ENCODE assay signal across 25 cellular contexts in the genomic region with DNA sequence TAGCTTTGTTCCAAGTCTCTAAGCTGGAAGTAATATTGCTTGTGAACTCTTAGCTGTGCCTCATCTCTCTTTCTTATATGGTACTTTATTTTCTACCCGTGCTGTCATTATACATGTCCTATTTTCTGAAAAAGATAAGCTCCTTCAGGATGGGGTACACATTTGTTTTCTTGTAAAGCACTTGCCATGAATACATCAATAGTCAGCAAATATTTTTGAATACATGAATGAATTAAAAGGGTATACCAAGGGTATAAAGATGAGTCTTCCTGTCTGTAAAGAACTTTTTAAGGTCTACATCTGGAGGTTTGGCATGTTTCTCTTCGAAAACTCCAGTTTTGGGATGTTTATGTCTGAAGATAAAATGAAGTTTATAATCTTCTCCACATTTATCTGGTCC. TPM values are rescaled to one million over a fixed set of nuclear protein-coding genes. Genes with fewer than 3 reads are reported as not detected.
"Had no signal": no experiment of that assay in that cellular context is flagged by ENCODE, and none has a peak within 500 bp of the region (broad histone marks: within the 10 kb centered on the region; RNA-seq: fewer than 3 reads in every experiment).

No MANE protein-coding gene starts in this region.

- H3K27me3 ChIP-seq: dorsolateral prefrontal cortex, esophagus muscularis mucosa, gastroesophageal sphincter, heart left ventricle, hepatocyte, left lung had no signal

- H3K9me3 ChIP-seq: esophagus muscularis mucosa, gastroesophageal sphincter, heart left ventricle, left lung, lower lobe of right lung, mucosa of descending colon had no signal

- ATAC-seq: foreskin keratinocyte; gastroesophageal sphincter; heart left ventricle; left cardiac atrium; left lung; left ventricle myocardium superior; lower lobe of right lung; mucosa of descending colon; naive thymus-derived CD8-positive, alpha-beta T cell had no signal

- H3K27ac ChIP-seq: coronary artery, dorsolateral prefrontal cortex, esophagus muscularis mucosa, foreskin keratinocyte, gastroesophageal sphincter, heart left ventricle, hepatocyte, left lung, lower lobe of right lung had no signal

- H3K36me3 ChIP-seq: gastroesophageal sphincter, left lung, lower lobe of right lung had no signal

- H3K4me3 ChIP-seq: coronary artery, dorsolateral prefrontal cortex, esophagus muscularis mucosa, gastroesophageal sphincter, heart left ventricle, hepatocyte, left lung, lower lobe of right lung, mucosa of descending colon had no signal

- H2AFZ ChIP-seq: hepatocyte had no signal

- DNase-seq: dermis blood vessel endothelial cell; dorsolateral prefrontal cortex; effector CD4-positive, alpha-beta T cell; effector memory CD4-positive, alpha-beta T cell; foreskin keratinocyte; heart left ventricle; hypothalamus; left cardiac atrium; left lung; left ventricle myocardium superior; lower lobe of right lung; mesenchymal stem cell; mucosa of descending colon; naive B cell; naive thymus-derived CD8-positive, alpha-beta T cell had no signal

- H3K79me2 ChIP-seq: hepatocyte had no signal

- FAIRE-seq: endothelial cell of umbilical vein, frontal cortex, islet of Langerhans, keratinocyte had no signal

- H3K4me2 ChIP-seq: hepatocyte had no signal

- H3K4me1 ChIP-seq: esophagus muscularis mucosa, foreskin keratinocyte, gastroesophageal sphincter, heart left ventricle, left lung, lower lobe of right lung had no signal

RNA-seq across cellular contexts. Expression of gene CLGN, which starts 27.3 kb away (rescaled TPM):
- total RNA-seq: foreskin keratinocyte; mesenteric fat pad; myocyte; naive thymus-derived CD8-positive, alpha-beta T cell had no signal
- polyA plus RNA-seq: keratinocyte had no signal
